30 cellular contexts compared by ENCODE assay signal in genomic region chr1:119330062-119330939, GRCh38. TPM values are rescaled to one million over a fixed set of nuclear protein-coding genes. Genes with fewer than 3 reads are reported as not detected.
DNase-seq lines count a peak whose midpoint lies in the region; ATAC-seq and TF ChIP-seq lines count a peak whose summit lies in the region.
"Had no signal": no experiment of that assay in that cellular context is flagged by ENCODE, and none has a peak within 500 bp of the region (broad histone marks: within the 10 kb centered on the region; RNA-seq: fewer than 3 reads in every experiment).

No MANE protein-coding gene starts in this region.

- H2AFZ ChIP-seq in ACC112 (ENCODE audit: low read length, unreplicated experiment), result peak overlapping the region; percentile 31

- no peak overlapping the region for H3K9ac ChIP-seq in muscle layer of colon (ENCODE audit: low read length)

- H3K4me3 Mint-ChIP-seq in HFFc6 (no peak overlapping the region), brain (no peak overlapping the region)
- H3K4me3 Mint-ChIP-seq: CD14-positive monocyte; H9; stimulated activated naive B cell treated with anti-CD40 and anti-IgM and Interleukin-4, amounts not matched to agents 10 μg/mL and 1 μg/mL and 100 μg/mL, for 72 hours had no signal

- H3K4me1 Mint-ChIP-seq in HFFc6 (ENCODE audit: low read depth) (peaks cover 23% of the 10 kb centered on the region), brain (peaks cover 66% of the 10 kb centered on the region)

- H3K36me3 Mint-ChIP-seq in HFFc6 (ENCODE audit: low read depth), result no peaks in the 10 kb centered on the region
- no peaks in the 10 kb centered on the region for H3K36me3 Mint-ChIP-seq in brain
- H3K36me3 Mint-ChIP-seq: CD14-positive monocyte; stimulated activated naive B cell treated with anti-CD40 and anti-IgM and Interleukin-4, amounts not matched to agents 10 μg/mL and 1 μg/mL and 100 μg/mL, for 72 hours had no signal

- no peak for ATAC-seq in GM19455 (IDR thresholded peaks at IDR 0.05; ENCODE audit: unreplicated experiment)
- ATAC-seq: A549; stimulated activated naive B cell treated with anti-CD40 and anti-IgM and Interleukin-4, amounts not matched to agents 10 μg/mL and 1 μg/mL and 100 μg/mL, for 72 hours had no signal

- TF ChIP-seq CTCF in HFFc6 (IDR thresholded peaks at IDR 0.05) (no peak), brain (conservative IDR thresholded peaks at IDR 0.05) (no peak)

- no peak overlapping the region for H3K4me3 ChIP-seq in ACC112 (ENCODE audit: low read depth, low read length)
- no peak overlapping the region for H3K4me3 ChIP-seq in muscle layer of colon (ENCODE audit: low read depth in 1 of 2, low read length in 2 of 2)
- H3K4me3 ChIP-seq: A549, SK-N-MC, thoracic aorta had no signal

- H3K27me3 ChIP-seq in ACC112 (ENCODE audit: insufficient read depth, low read length) (0 out of 2 replicates have a peak, but pooled peaks cover 3% of the 10 kb centered on the region), muscle layer of colon (ENCODE audit: control insufficient read depth in 1 of 2, insufficient read depth in 2 of 2, low read length in 2 of 2) (no peaks in the 10 kb centered on the region)

- peaks cover 26% of the 10 kb centered on the region for H3K27me3 Mint-ChIP-seq in HFFc6 (ENCODE audit: insufficient read depth)
- peaks cover 2% of the 10 kb centered on the region for H3K27me3 Mint-ChIP-seq in brain

- no peaks in the 10 kb centered on the region for H3K9me3 ChIP-seq in muscle layer of colon (ENCODE audit: low read length)
- H3K9me3 ChIP-seq: A549, thoracic aorta had no signal

- H3K4me1 ChIP-seq in ACC112 (ENCODE audit: control insufficient read depth, insufficient read depth, low read length, unreplicated experiment) (no peaks in the 10 kb centered on the region), muscle layer of colon (ENCODE audit: insufficient read depth, low read length) (peaks cover 56% of the 10 kb centered on the region)
- H3K4me1 ChIP-seq: A549 had no signal

- H3K27ac Mint-ChIP-seq in HFFc6, result no peak overlapping the region
- H3K27ac Mint-ChIP-seq in brain, result peak overlapping the region in 4 of 5 experiments; percentile 33 to 57 (median 44)
- H3K27ac Mint-ChIP-seq: CD14-positive monocyte; stimulated activated naive B cell treated with anti-CD40 and anti-IgM and Interleukin-4, amounts not matched to agents 10 μg/mL and 1 μg/mL and 100 μg/mL, for 72 hours had no signal

- no peaks in the 10 kb centered on the region for H3K79me2 ChIP-seq in ACC112 (ENCODE audit: control insufficient read depth, insufficient read depth, low read length, unreplicated experiment)

- DNase-seq in HFFc6 (peak; percentile 59), NCI-H2227 (lab: John Stamatoyannopoulos, UW; ENCODE audit: unreplicated experiment) (no peak), mesenteric fat pad (ENCODE audit: low spot score) (no peak)
- no peak for DNase-seq in stimulated activated CD4-positive, alpha-beta T cell treated with anti-CD3 and anti-CD28 coated beads, Interleukin-15, amount 100 ng/mL, for 24 hours
- DNase-seq: activated CD4-positive, alpha-beta T cell treated with anti-CD3 and anti-CD28 coated beads, Interleukin-2, amount 50 U/mL, for 48 hours; activated CD4-positive, CD25-positive, alpha-beta regulatory T cell; activated gamma-delta T cell treated with Interleukin-2 at 50 U/mL for 16 hours; foreskin melanocyte; H9; hippocampal formation; MM.1S; NCI-H1417 treated with DMSO at 0.1 percent for 48 hours; NCI-H510A treated with DMSO at 0.1 percent for 48 hours; RPMI8226; stimulated activated CD4-positive, alpha-beta T cell treated with anti-CD3 and anti-CD28 coated beads, Interleukin-2, amount 100 ng/mL, for 24 hours; stimulated activated naive B cell treated with anti-CD40 and anti-IgM and Interleukin-4, amounts not matched to agents 10 μg/mL and 1 μg/mL and 100 μg/mL, for 72 hours had no signal

- H3K36me3 ChIP-seq in ACC112 (ENCODE audit: insufficient read depth, low read length) (no peaks in the 10 kb centered on the region), muscle layer of colon (ENCODE audit: insufficient read depth, low read length) (no peaks in the 10 kb centered on the region)
- H3K36me3 ChIP-seq: thoracic aorta had no signal

- H3K27ac ChIP-seq in ACC112 (ENCODE audit: low read depth, low read length) (no peak overlapping the region), muscle layer of colon (ENCODE audit: low read depth, low read length) (peak overlapping the region; percentile 25)
- H3K27ac ChIP-seq: A549, SK-N-MC, thoracic aorta had no signal

- H3K9me3 Mint-ChIP-seq in HFFc6 (no peaks in the 10 kb centered on the region), brain (peaks cover 0 to 4% (median 0%) of the 10 kb centered on the region in 5 experiments)
- H3K9me3 Mint-ChIP-seq: neural crest cell; stimulated activated naive B cell treated with anti-CD40 and anti-IgM and Interleukin-4, amounts not matched to agents 10 μg/mL and 1 μg/mL and 100 μg/mL, for 72 hours had no signal

RNA-seq across cellular contexts. Expression of gene HAO2, which starts 38.3 kb away (rescaled TPM):
- total RNA-seq in HFFc6 (2021; fragmentation: NEBNext Ultra II Directional; extraction: Animal tissue kit (Norgen Biotek cat#: 25700)), result not detected
- polyA plus RNA-seq in brain (ENCODE audit: insufficient read depth, low read depth, low replicate concordance), result not detected
- not detected for total RNA-seq in mesenteric fat pad
- total RNA-seq: epithelial cell of proximal tubule, mononuclear cell, neural crest cell, posterior vena cava, skeletal muscle tissue, thoracic aorta had no signal
- polyA plus RNA-seq: adipose tissue, CD14-positive monocyte had no signal
